ENCODE assay signal across 8 cellular contexts in genomic region chr5:176810084-176810597, GRCh38. TPM values are rescaled to one million over a fixed set of nuclear protein-coding genes. Genes with fewer than 3 reads are reported as not detected.
DNase-seq lines count a peak whose midpoint lies in the region; ATAC-seq, FAIRE-seq and TF ChIP-seq lines count a peak whose summit lies in the region.

Gene UNC5A, plus strand, starts transcription at chr5:176810559. Its CDS starts 192 bp downstream, at chr5:176810751.

- no peaks in the 10 kb centered on the region for H4K20me1 ChIP-seq in endothelial cell of umbilical vein (replicated peaks; ENCODE audit: control insufficient read depth, extremely low read depth, insufficient read depth, low read length)

- H3K27ac ChIP-seq in endothelial cell of umbilical vein (ENCODE audit: insufficient read depth, low read depth, low read length) (no peak within 1 kb of the TSS), ovary (no peak within 1 kb of the TSS), gastroesophageal sphincter (no peak within 1 kb of the TSS)

- TF ChIP-seq EP300 in ovary (IDR thresholded peaks at IDR 0.05) (no peak), gastroesophageal sphincter (IDR thresholded peaks at IDR 0.05) (no peak)

- ATAC-seq in GM21526 (IDR thresholded peaks at IDR 0.05; ENCODE audit: low FRiP score, unreplicated experiment) (no peak), gastroesophageal sphincter (no peak), HG03469 (IDR thresholded peaks at IDR 0.05; ENCODE audit: unreplicated experiment) (no peak)

- FAIRE-seq in GM12892 (lab: Jason Lieb, UNC) (no peak), endothelial cell of umbilical vein (lab: Jason Lieb, UNC) (no peak)

- peak within 1 kb of the TSS; percentile 25 for H3K4me2 ChIP-seq in endothelial cell of umbilical vein (ENCODE audit: insufficient read depth, low read length)

- no peaks in the 10 kb centered on the region for H3K9me1 ChIP-seq in endothelial cell of umbilical vein (replicated peaks; ENCODE audit: control insufficient read depth, extremely low read depth, insufficient read depth, low read length)

- H2AFZ ChIP-seq in endothelial cell of umbilical vein (ENCODE audit: low read depth, low read length): no peak within 1 kb of the TSS

- H3K4me1 ChIP-seq in endothelial cell of umbilical vein (ENCODE audit: control insufficient read depth, extremely low read depth, insufficient read depth, low read length) (peaks cover 3% of the 10 kb centered on the region), ovary (ENCODE audit: insufficient read depth) (no peaks in the 10 kb centered on the region), gastroesophageal sphincter (peaks cover 0 to 28% (median 13%) of the 10 kb centered on the region in 3 donors)

- intact Hi-C loops in endothelial cell of umbilical vein (cut with micrococcal nuclease) (loop anchor here (2.0 kb wide), 1 partner anchor 25 kb away; no protein-coding TSS in a partner anchor), ovary (cut with DNase I) (no loop called here)

- H3K36me3 ChIP-seq in endothelial cell of umbilical vein (ENCODE audit: control insufficient read depth in 2 of 2, extremely low read depth in 1 of 2, insufficient read depth in 2 of 2, low read length in 2 of 2) (no peaks in the 10 kb centered on the region), ovary (no peaks in the 10 kb centered on the region), gastroesophageal sphincter (no peaks in the 10 kb centered on the region)

- dilution Hi-C loops in endothelial cell of umbilical vein (cut with MboI; ENCODE audit: extremely low pct_ligation_motif_present, low sequenced_read_pairs): no loop called here

- CTCF ChIA-PET in endothelial cell of umbilical vein (lab: Charles Lee): interaction anchor here (1.7 kb wide), 1 partner anchor 149 kb away, joined by 8 read pairs; no protein-coding TSS in a partner anchor

- DNase-seq in GM12892 (ENCODE audit: insufficient read length) (peak; percentile 62), NCI-H2227 treated with DMSO at 0.1 percent for 48 hours (lab: John Stamatoyannopoulos, UW) (peak; percentile 51), endothelial cell of umbilical vein (ENCODE audit: low read depth, low spot score) (peak; percentile 16), ovary (peak in 3 of 5 donors; percentile 31 to 46 (median 40))
- DNase-seq in activated CD8-positive, alpha-beta memory T cell treated with anti-CD3 and anti-CD28 coated beads, Interleukin-2, amount 50 U/mL, for 48 hours: peak; percentile 83

- H3K9ac ChIP-seq in endothelial cell of umbilical vein (replicated peaks; ENCODE audit: extremely low read depth, insufficient read depth, low read length): no peak within 1 kb of the TSS

- no peaks in the 10 kb centered on the region for H3K9me3 ChIP-seq in endothelial cell of umbilical vein (replicated peaks; ENCODE audit: control insufficient read depth, insufficient read depth, low read length)
- H3K9me3 ChIP-seq in ovary: no peaks in the 10 kb centered on the region
- H3K9me3 ChIP-seq in gastroesophageal sphincter: no peaks in the 10 kb centered on the region

- POLR2A ChIA-PET in endothelial cell of umbilical vein (lab: Charles Lee): no interaction called here

- no peak for TF ChIP-seq POLR2A in GM12892 (IDR thresholded peaks at IDR 0.05; ENCODE audit: low read depth, low read length)
- TF ChIP-seq POLR2A in endothelial cell of umbilical vein (IDR thresholded peaks at IDR 0.05; ENCODE audit: low read depth, low read length): no peak
- no peak for TF ChIP-seq POLR2A in ovary (IDR thresholded peaks at IDR 0.05)
- TF ChIP-seq POLR2A in gastroesophageal sphincter (IDR thresholded peaks at IDR 0.05): no peak

- H3K27me3 ChIP-seq in endothelial cell of umbilical vein (ENCODE audit: control insufficient read depth in 2 of 2, insufficient read depth in 2 of 2, low read length in 2 of 2) (peaks cover 18 to 25% of the 10 kb centered on the region in 2 experiments), ovary (no peaks in the 10 kb centered on the region), gastroesophageal sphincter (peaks cover 93% of the 10 kb centered on the region)

- WGBS in ovary, 3 donors: 0 to 1% methylated on average over 39 to 65 of the region's 65 CpGs; no CpG with 5 or more reads in 1 of the 3 donors
- no CpG with 5 or more reads among the region's 65 CpGs for WGBS in gastroesophageal sphincter (ENCODE audit: low coverage in 1 of 2), 2 donors

- H3K4me3 ChIP-seq in endothelial cell of umbilical vein (replicated peaks in 1 of 3; ENCODE audit: insufficient read depth in 1 of 3, low read depth in 1 of 3, low read length in 3 of 3) (peak within 1 kb of the TSS in 2 of 3 experiments; percentile 18 to 22), ovary (peak within 1 kb of the TSS; percentile 12), gastroesophageal sphincter (peak within 1 kb of the TSS in 1 of 2 donors; percentile 45)

- no TSS peak for BruUV-seq in endothelial cell of umbilical vein (replicated peaks; lab: Mats Ljungman, UMichigan)

- TF ChIP-seq CTCF in endothelial cell of umbilical vein (IDR thresholded peaks at IDR 0.05; ENCODE audit: extremely low read depth in 1 of 2, insufficient read depth in 1 of 2, low read depth in 1 of 2, low read length in 2 of 2) (no peak), ovary (IDR thresholded peaks at IDR 0.05) (no peak), gastroesophageal sphincter (IDR thresholded peaks at IDR 0.05) (no peak)

- H3K79me2 ChIP-seq in endothelial cell of umbilical vein (ENCODE audit: control insufficient read depth, insufficient read depth, low read length): no peaks in the 10 kb centered on the region

TF ChIP-seq in endothelial cell of umbilical vein, 7 proteins besides CTCF, POLR2A, EP300 and RAD21:
- peak; percentile 57 for TF ChIP-seq EZH2 (IDR thresholded peaks at IDR 0.05; ENCODE audit: borderline replicate concordance, low read depth, low read length, severe bottlenecking)
- no peak for TF ChIP-seq MYC (IDR thresholded peaks at IDR 0.05; ENCODE audit: low read depth, low read length)

RNA-seq across cellular contexts. Expression of gene UNC5A, which starts in this region (rescaled TPM):
- polyA plus RNA-seq in GM12892 (2012; ENCODE audit: missing spikeins): not detected
- total RNA-seq in endothelial cell of umbilical vein (0.22 and 0.51 TPM in 2 replicates), ovary (under 1 TPM; 0.08 to 0.77 (median 0.23) TPM), gastroesophageal sphincter (under 1 TPM in 1 of 4 donors, not detected in 3; 0.27 TPM)
- polyA plus RNA-seq in endothelial cell of umbilical vein (0.08 and 0.10 TPM in 2 replicates), ovary (under 1 TPM in 1 of 2 donors, not detected in 1; 0.82 TPM)
- polyA plus RNA-seq in endothelial cell of umbilical vein (2011; cell fraction: cytosol; rRNA removed): 0.05 and 0.07 TPM in 2 replicates
- polyA plus RNA-seq in endothelial cell of umbilical vein (2011; cell fraction: nucleus; rRNA removed): 0.06 and 0.11 TPM in 2 replicates
- 0.17 and 0.25 TPM in 2 replicates for polyA plus RNA-seq in endothelial cell of umbilical vein (2012)
- polyA minus RNA-seq in endothelial cell of umbilical vein: not detected in 2 replicates
- polyA minus RNA-seq in endothelial cell of umbilical vein (2011; cell fraction: cytosol; rRNA and poly(A)+ RNA removed): not detected
- polyA minus RNA-seq in endothelial cell of umbilical vein (2011; cell fraction: nucleus; rRNA and poly(A)+ RNA removed): not detected in 2 replicates

Comparison
In these comparisons a context has a peak if more than half of its experiments do, and no peak if none do; other contexts are left out.
1. Peak in DNase-seq, H3K4me3 ChIP-seq and H3K4me2 ChIP-seq in endothelial cell of umbilical vein; RNA of the gene not detected or under 1 TPM.
2. Peak in DNase-seq and H3K4me3 ChIP-seq in ovary; RNA of the gene not detected or under 1 TPM.
3. DNase-seq: peak in every context shown above with its lines; median percentile 83 in activated CD8-positive, alpha-beta memory T cell treated with anti-CD3 and anti-CD28 coated beads, Interleukin-2, amount 50 U/mL, for 48 hours; 62 in GM12892; 51 in NCI-H2227 treated with DMSO at 0.1 percent for 48 hours; 40 in ovary; 16 in endothelial cell of umbilical vein.